In the genomic region with DNA sequence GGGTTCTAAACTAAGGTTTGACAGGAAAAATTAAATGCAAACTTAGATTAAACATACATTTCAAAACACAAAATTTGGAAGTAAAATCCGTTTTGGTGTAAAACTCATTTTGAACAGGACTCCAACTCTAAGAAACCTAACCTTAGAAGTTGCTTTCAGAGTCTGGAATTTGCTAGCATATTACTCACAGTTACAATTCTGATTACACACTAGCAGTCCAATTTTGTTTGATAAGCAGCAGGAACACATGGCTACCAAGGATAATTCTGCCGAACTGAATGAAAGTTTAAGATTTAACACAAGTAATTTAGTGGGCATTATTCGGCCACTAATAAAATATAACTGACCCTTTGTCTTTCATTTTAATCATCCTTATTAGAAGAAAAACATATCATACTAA, we compare ENCODE assay signal across 21 cellular contexts.
"Had no signal": no experiment of that assay in that cellular context is flagged by ENCODE, and none has a peak within 500 bp of the region (broad histone marks: within the 10 kb centered on the region; RNA-seq: fewer than 3 reads in every experiment).

No MANE protein-coding gene starts in this region.

- H3K36me3 ChIP-seq: lower lobe of right lung, thoracic aorta had no signal

- H2AFZ ChIP-seq: parathyroid adenoma had no signal

- H3K4me1 ChIP-seq: lower lobe of right lung, parathyroid adenoma, psoas muscle had no signal

- H3K27ac ChIP-seq: coronary artery, lower lobe of right lung, parathyroid adenoma, psoas muscle, thoracic aorta had no signal

- H3K79me2 ChIP-seq: parathyroid adenoma had no signal

- H3K4me3 ChIP-seq: coronary artery, lower lobe of right lung, psoas muscle, thoracic aorta had no signal

- H3K9me3 ChIP-seq: lower lobe of right lung, psoas muscle, thoracic aorta had no signal

- DNase-seq: caudate nucleus; effector CD4-positive, alpha-beta T cell; endodermal cell; erythroblast; foreskin fibroblast; head of caudate nucleus; hypothalamus; lower lobe of right lung; naive B cell; occipital lobe; psoas muscle; stimulated activated CD4-positive, alpha-beta T cell treated with anti-CD3 and anti-CD28 coated beads, Interleukin-2, amount 100 ng/mL, for 24 hours; stimulated activated CD4-positive, alpha-beta T cell treated with anti-CD3 and anti-CD28 coated beads, Interleukin-4, amount 100 ng/mL, for 4 hours; stimulated activated naive B cell treated with anti-CD40 and anti-IgM and Interleukin-4, amounts not matched to agents 10 μg/mL and 1 μg/mL and 100 μg/mL, for 72 hours; stimulated activated naive CD8-positive, alpha-beta T cell treated with anti-CD3 and anti-CD28 coated beads, Interleukin-15, amount 100 ng/mL, for 72 hours; trophoblast cell had no signal

- H3K9ac ChIP-seq: parathyroid adenoma had no signal

- ATAC-seq: left lobe of liver; lower lobe of right lung; psoas muscle; sciatic nerve; stimulated activated naive B cell treated with anti-CD40 and anti-IgM and Interleukin-4, amounts not matched to agents 10 μg/mL and 1 μg/mL and 100 μg/mL, for 72 hours; stimulated activated naive CD8-positive, alpha-beta T cell treated with anti-CD3 and anti-CD28 coated beads, Interleukin-15, amount 100 ng/mL, for 72 hours had no signal
